In genomic region chr3:128053614-128054013, GRCh38 we compare ENCODE assay signal across 8 cellular contexts. TPM values are rescaled to one million over a fixed set of nuclear protein-coding genes. Genes with fewer than 3 reads are reported as not detected.
DNase-seq lines count a peak whose midpoint lies in the region; ATAC-seq and TF ChIP-seq lines count a peak whose summit lies in the region.

No MANE protein-coding gene starts in this region.

- H3K4me1 Mint-ChIP-seq in activated T-cell treated with anti-CD3 and anti-CD28 coated beads, Interleukin-2, amount 50 U/mL, for 4 hours (ENCODE audit: low read depth), result peaks cover 42% of the 10 kb centered on the region

- H3K4me1 ChIP-seq in adipocyte (ENCODE audit: control insufficient read depth, insufficient read depth, low read length) (peaks cover 42% of the 10 kb centered on the region), right lobe of liver (peaks cover 0 to 42% (median 14%) of the 10 kb centered on the region in 4 donors), transverse colon (peaks cover 25 to 36% (median 27%) of the 10 kb centered on the region in 4 donors)

- TF ChIP-seq EP300 in transverse colon (IDR thresholded peaks at IDR 0.05; ENCODE audit: low read depth), result no peak

- H3K4me3 ChIP-seq in adipocyte (ENCODE audit: low read length), result peak overlapping the region; percentile 100
- H3K4me3 ChIP-seq in right lobe of liver, result peak overlapping the region; percentile 88 to 99 (median 95)
- H3K4me3 ChIP-seq in transverse colon, result peak overlapping the region in 3 of 4 donors; percentile 73 to 96 (median 78)

- H3K9me3 Mint-ChIP-seq in activated T-cell treated with anti-CD3 and anti-CD28 coated beads, Interleukin-2, amount 50 U/mL, for 4 hours, result no peaks in the 10 kb centered on the region

- H3K9ac ChIP-seq in adipocyte (ENCODE audit: low read length), result peak overlapping the region; percentile 100

- peak overlapping the region; percentile 98 for H3K4me3 Mint-ChIP-seq in activated T-cell treated with anti-CD3 and anti-CD28 coated beads, Interleukin-2, amount 50 U/mL, for 4 hours

- ATAC-seq in activated T-cell treated with anti-CD3 and anti-CD28 coated beads, Interleukin-2, amount 50 U/mL, for 4 hours, result no peak
- no peak for ATAC-seq in right lobe of liver

- H3K9me3 ChIP-seq in adipocyte (ENCODE audit: control insufficient read depth, low read length), result no peaks in the 10 kb centered on the region
- H3K9me3 ChIP-seq in right lobe of liver, result no peaks in the 10 kb centered on the region
- no peaks in the 10 kb centered on the region for H3K9me3 ChIP-seq in transverse colon

- H3K27me3 Mint-ChIP-seq in activated T-cell treated with anti-CD3 and anti-CD28 coated beads, Interleukin-2, amount 50 U/mL, for 4 hours (ENCODE audit: low read depth), result no peaks in the 10 kb centered on the region

- H3K36me3 ChIP-seq in adipocyte (ENCODE audit: control insufficient read depth, insufficient read depth, low read length, severe bottlenecking), result peaks cover 47% of the 10 kb centered on the region
- H3K36me3 ChIP-seq in right lobe of liver, result peaks cover 1 to 39% (median 20%) of the 10 kb centered on the region in 4 donors
- peaks cover 0 to 15% (median 7%) of the 10 kb centered on the region in 4 donors for H3K36me3 ChIP-seq in transverse colon

- H3K27me3 ChIP-seq in adipocyte (replicated peaks; ENCODE audit: control insufficient read depth, insufficient read depth, low read length), result no peaks in the 10 kb centered on the region
- no peaks in the 10 kb centered on the region for H3K27me3 ChIP-seq in right lobe of liver
- no peaks in the 10 kb centered on the region for H3K27me3 ChIP-seq in transverse colon

- 33% methylated on average over 6 of the region's 6 CpGs for WGBS in right lobe of liver (ENCODE audit: insufficient coverage, low coverage, low lambda C conversion rate, missing lambda C conversion rate)
- 44 to 56% methylated on average over 3 to 6 of the region's 6 CpGs for WGBS in transverse colon (ENCODE audit: low coverage in 1 of 2), 2 donors

- in situ Hi-C loops in transverse colon (cut with MboI; ENCODE audit: low pct_ligation_motif_present in 1 of 4, low pct_unique_long_range_greater_than_20kb in 1 of 4, low sequenced_read_pairs in 3 of 4), result no loop called here

- H3K27ac ChIP-seq in right lobe of liver (peak overlapping the region in 1 of 3 donors; percentile 77), transverse colon (peak overlapping the region; percentile 88 to 97 (median 92))

- no peak for DNase-seq in activated T-cell treated with anti-CD3 and anti-CD28 coated beads, Interleukin-2, amount 50 U/mL, for 4 hours
- DNase-seq in activated T-cell treated with anti-CD3 and anti-CD28 coated beads, Interleukin-2, amount 50 U/mL, for 1 hour, result no peak
- DNase-seq in adipocyte (ENCODE audit: low read depth) (no peak), right lobe of liver (no peak), transverse colon (no peak), NCI-H1417 treated with DMSO at 0.1 percent for 48 hours (lab: John Stamatoyannopoulos, UW) (no peak), D341Med (ENCODE audit: low spot score) (no peak), DMS153 treated with DMSO at 0.1 percent for 48 hours (lab: John Stamatoyannopoulos, UW; ENCODE audit: unreplicated experiment) (no peak)

- peaks cover 31% of the 10 kb centered on the region for H3K36me3 Mint-ChIP-seq in activated T-cell treated with anti-CD3 and anti-CD28 coated beads, Interleukin-2, amount 50 U/mL, for 4 hours (ENCODE audit: insufficient read depth)

- intact Hi-C loops in right lobe of liver (cut with DNase I), result no loop called here
- intact Hi-C loops in transverse colon (cut with DNase I; ENCODE audit: low total_unique reads), result no loop called here

- TF ChIP-seq CTCF in right lobe of liver (IDR thresholded peaks at IDR 0.05) (no peak), transverse colon (IDR thresholded peaks at IDR 0.05) (no peak)

- no peak for TF ChIP-seq POLR2A in right lobe of liver (IDR thresholded peaks at IDR 0.05)
- no peak for TF ChIP-seq POLR2A in transverse colon (IDR thresholded peaks at IDR 0.05)

RNA-seq across cellular contexts. Expression of gene SEC61A1, which starts 1.4 kb away (rescaled TPM):
- 100 to 1,000 TPM; 195 to 216 (median 210) TPM for total RNA-seq in activated T-cell treated with anti-CD3 and anti-CD28 coated beads, Interleukin-2, amount 50 U/mL, for 4 hours
- 100 to 1,000 TPM; 120 to 187 (median 151) TPM for total RNA-seq in right lobe of liver
- total RNA-seq in transverse colon, result 100 to 1,000 TPM in 3 of 4 donors, 10 to 100 TPM in 1; 86.6 to 116 (median 115) TPM
